In genomic region chr9:33391111-33391771, GRCh38 we compare ENCODE assay signal across 1 cellular context.
A peak's percentile ranks its signal among the peaks of the same experiment; 100 is the strongest.
TF ChIP-seq lines count a peak whose summit lies in the region.
"Not testable (repeated sequence)": the region's sequence is repeated elsewhere in the genome, so short reads cannot be mapped to it uniquely, and the experiment has no call there.

No MANE protein-coding gene starts in this region.

TF ChIP-seq in HepG2, 621 proteins besides CTCF, POLR2A, EP300 and RAD21 (continued from another document):
- not testable (repeated sequence) for TF ChIP-seq ZBTB40 (IDR thresholded peaks at IDR 0.05); CREM (CRISPR knock-in tag; IDR thresholded peaks at IDR 0.05)
- TF ChIP-seq ZBTB40 (CRISPR knock-in tag; IDR thresholded peaks at IDR 0.05) (peak; percentile 28; the same call in 1 of the 2 replicates), TBX2 (CRISPR knock-in tag; IDR thresholded peaks at IDR 0.05; ENCODE audit: borderline replicate concordance) (peak; percentile 79; the same call in 1 of the 2 replicates), PHF21A (CRISPR knock-in tag; IDR thresholded peaks at IDR 0.05) (peak; percentile 77; the same call in 1 of the 2 replicates), CREM (IDR thresholded peaks at IDR 0.05) (peak; percentile 47; the same call in 1 of the 2 replicates), ZFX (CRISPR knock-in tag; IDR thresholded peaks at IDR 0.05; ENCODE audit: low read depth) (peak; percentile 38; the same call in 1 of the 2 replicates), ZNF747 (CRISPR knock-in tag; IDR thresholded peaks at IDR 0.05; ENCODE audit: borderline replicate concordance) (peak; percentile 28; the same call in 1 of the 2 replicates)
- TF ChIP-seq, protein P1, sequence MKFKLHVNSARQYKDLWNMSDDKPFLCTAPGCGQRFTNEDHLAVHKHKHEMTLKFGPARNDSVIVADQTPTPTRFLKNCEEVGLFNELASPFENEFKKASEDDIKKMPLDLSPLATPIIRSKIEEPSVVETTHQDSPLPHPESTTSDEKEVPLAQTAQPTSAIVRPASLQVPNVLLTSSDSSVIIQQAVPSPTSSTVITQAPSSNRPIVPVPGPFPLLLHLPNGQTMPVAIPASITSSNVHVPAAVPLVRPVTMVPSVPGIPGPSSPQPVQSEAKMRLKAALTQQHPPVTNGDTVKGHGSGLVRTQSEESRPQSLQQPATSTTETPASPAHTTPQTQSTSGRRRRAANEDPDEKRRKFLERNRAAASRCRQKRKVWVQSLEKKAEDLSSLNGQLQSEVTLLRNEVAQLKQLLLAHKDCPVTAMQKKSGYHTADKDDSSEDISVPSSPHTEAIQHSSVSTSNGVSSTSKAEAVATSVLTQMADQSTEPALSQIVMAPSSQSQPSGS (CRISPR knock-in tag; IDR thresholded peaks at IDR 0.05) = peak; percentile 19; the same call in 1 of the 2 replicates
- TF ChIP-seq, protein P2, sequence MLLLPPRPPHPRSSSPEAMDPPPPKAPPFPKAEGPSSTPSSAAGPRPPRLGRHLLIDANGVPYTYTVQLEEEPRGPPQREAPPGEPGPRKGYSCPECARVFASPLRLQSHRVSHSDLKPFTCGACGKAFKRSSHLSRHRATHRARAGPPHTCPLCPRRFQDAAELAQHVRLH (CRISPR knock-in tag; IDR thresholded peaks at IDR 0.05; ENCODE audit: borderline replicate concordance, low read depth) = 0 out of 2 replicates have a peak, but pooled peaks have one; percentile 22
